Comparison of ENCODE assay signal across 13 cellular contexts in the genomic region with DNA sequence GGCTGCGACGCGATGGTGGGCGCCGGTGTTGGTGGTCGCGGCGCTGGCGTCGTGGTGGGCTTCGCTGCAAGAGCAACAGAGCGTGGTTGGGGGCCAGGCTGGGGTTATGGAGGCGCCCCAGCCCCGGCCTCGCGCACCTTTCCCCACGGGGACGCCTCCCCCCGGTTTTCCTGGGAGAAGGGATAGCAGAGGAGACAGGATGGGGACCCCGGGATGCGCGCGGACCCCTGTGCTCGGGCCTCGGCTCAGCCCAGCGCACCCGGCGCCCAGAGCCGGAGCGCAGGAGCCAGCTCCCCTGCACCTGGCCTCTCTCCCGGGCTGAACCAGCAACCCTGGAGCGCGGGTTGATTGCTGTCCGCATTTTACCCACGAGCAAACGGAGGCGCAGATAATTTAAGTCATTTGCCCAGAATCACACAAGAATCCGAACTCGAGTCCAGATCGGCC. TPM values are rescaled to one million over a fixed set of nuclear protein-coding genes. Genes with fewer than 3 reads are reported as not detected.
A peak's percentile ranks its signal among the peaks of the same experiment; 100 is the strongest.
DNase-seq lines count a peak whose midpoint lies in the region; ATAC-seq and TF ChIP-seq lines count a peak whose summit lies in the region.
"Had no signal": no experiment of that assay in that cellular context is flagged by ENCODE, and none has a peak within 500 bp of the region (broad histone marks: within the 10 kb centered on the region; RNA-seq: fewer than 3 reads in every experiment).

No MANE protein-coding gene starts in this region.

- in situ Hi-C loops in GM23248 (cut with MboI) = no loop called here

- H2AFZ ChIP-seq in GM23248 = no peak overlapping the region

- H3K9ac ChIP-seq in GM23248 = no peak overlapping the region

- H3K36me3 Mint-ChIP-seq in T-helper 2 cell treated with Interferon-gamma antibody and Interleukin-4, amounts not matched to agents 5 μg/mL and 100 μg/mL, for 36 hours (ENCODE audit: low read depth) = peaks cover 12% of the 10 kb centered on the region
- H3K36me3 Mint-ChIP-seq in activated B cell treated with CpG ODN at 0.5 μM for 24 hours (ENCODE audit: low read depth) = no peaks in the 10 kb centered on the region
- H3K36me3 Mint-ChIP-seq in stimulated activated effector memory CD8-positive, alpha-beta T cell treated with anti-CD3 and anti-CD28 coated beads, Interleukin-12 subunit alpha, Interleukin-12 subunit beta, amount 100 ng/mL, for 72 hours = peaks cover 75% of the 10 kb centered on the region

- no peak overlapping the region for H3K4me2 ChIP-seq in GM23248 (ENCODE audit: unreplicated experiment)

- peaks cover 2% of the 10 kb centered on the region for H3K9me3 Mint-ChIP-seq in T-helper 2 cell treated with Interferon-gamma antibody and Interleukin-4, amounts not matched to agents 5 μg/mL and 100 μg/mL, for 36 hours
- H3K9me3 Mint-ChIP-seq in activated B cell treated with CpG ODN at 0.5 μM for 24 hours = peaks cover under 1% of the 10 kb centered on the region
- H3K9me3 Mint-ChIP-seq in stimulated activated effector memory CD8-positive, alpha-beta T cell treated with anti-CD3 and anti-CD28 coated beads, Interleukin-12 subunit alpha, Interleukin-12 subunit beta, amount 100 ng/mL, for 72 hours = no peaks in the 10 kb centered on the region

- H3K9me3 ChIP-seq in iPS DF 6.9 (ENCODE audit: control insufficient read depth, insufficient read depth, low read length) (no peaks in the 10 kb centered on the region), GM23248 (ENCODE audit: low read depth) (no peaks in the 10 kb centered on the region)
- H3K9me3 ChIP-seq: tibial nerve had no signal

- H3F3A ChIP-seq in GM23248 (ENCODE audit: insufficient read depth) = no peaks in the 10 kb centered on the region

- TF ChIP-seq CTCF in activated B cell treated with CpG ODN at 0.5 μM for 24 hours (IDR thresholded peaks at IDR 0.05) = no peak

- intact Hi-C loops in activated B cell treated with CpG ODN at 0.5 μM for 24 hours (cut with micrococcal nuclease) = no loop called here

- H3K4me1 Mint-ChIP-seq in T-helper 2 cell treated with Interferon-gamma antibody and Interleukin-4, amounts not matched to agents 5 μg/mL and 100 μg/mL, for 36 hours (ENCODE audit: low read depth) = peaks cover 35% of the 10 kb centered on the region
- H3K4me1 Mint-ChIP-seq in activated B cell treated with CpG ODN at 0.5 μM for 24 hours = peaks cover 24% of the 10 kb centered on the region
- peaks cover 69% of the 10 kb centered on the region for H3K4me1 Mint-ChIP-seq in stimulated activated effector memory CD8-positive, alpha-beta T cell treated with anti-CD3 and anti-CD28 coated beads, Interleukin-12 subunit alpha, Interleukin-12 subunit beta, amount 100 ng/mL, for 72 hours

- H3K4me3 ChIP-seq in iPS DF 6.9 (ENCODE audit: low read length) = peak overlapping the region; percentile 8; the same call in 1 of the 2 replicates
- H3K4me3 ChIP-seq in GM23248 = no peak overlapping the region

- peak overlapping the region; percentile 81 for H3K4me3 Mint-ChIP-seq in T-helper 2 cell treated with Interferon-gamma antibody and Interleukin-4, amounts not matched to agents 5 μg/mL and 100 μg/mL, for 36 hours
- H3K4me3 Mint-ChIP-seq in activated B cell treated with CpG ODN at 0.5 μM for 24 hours = peak overlapping the region; percentile 64
- H3K4me3 Mint-ChIP-seq in stimulated activated effector memory CD8-positive, alpha-beta T cell treated with anti-CD3 and anti-CD28 coated beads, Interleukin-12 subunit alpha, Interleukin-12 subunit beta, amount 100 ng/mL, for 72 hours = peak overlapping the region; percentile 83

- H4K20me1 ChIP-seq in GM23248 (ENCODE audit: insufficient read depth) = no peaks in the 10 kb centered on the region

- peaks cover 68% of the 10 kb centered on the region for H3K27me3 Mint-ChIP-seq in T-helper 2 cell treated with Interferon-gamma antibody and Interleukin-4, amounts not matched to agents 5 μg/mL and 100 μg/mL, for 36 hours (ENCODE audit: low read depth)
- peaks cover 45% of the 10 kb centered on the region for H3K27me3 Mint-ChIP-seq in activated B cell treated with CpG ODN at 0.5 μM for 24 hours

- H3K27ac ChIP-seq in iPS DF 6.9 (ENCODE audit: low read length) = no peak overlapping the region
- H3K27ac ChIP-seq in GM23248 = no peak overlapping the region

- peaks cover 36% of the 10 kb centered on the region for H3K27me3 ChIP-seq in iPS DF 6.9 (ENCODE audit: control insufficient read depth, insufficient read depth, low read length)
- peaks cover 68% of the 10 kb centered on the region for H3K27me3 ChIP-seq in GM23248 (replicated peaks; ENCODE audit: insufficient read depth)

- H3K27ac Mint-ChIP-seq in T-helper 2 cell treated with Interferon-gamma antibody and Interleukin-4, amounts not matched to agents 5 μg/mL and 100 μg/mL, for 36 hours = no peak overlapping the region
- no peak overlapping the region for H3K27ac Mint-ChIP-seq in activated B cell treated with CpG ODN at 0.5 μM for 24 hours
- peak overlapping the region; percentile 88 for H3K27ac Mint-ChIP-seq in stimulated activated effector memory CD8-positive, alpha-beta T cell treated with anti-CD3 and anti-CD28 coated beads, Interleukin-12 subunit alpha, Interleukin-12 subunit beta, amount 100 ng/mL, for 72 hours

- no peaks in the 10 kb centered on the region for H3K79me2 ChIP-seq in GM23248 (ENCODE audit: insufficient read depth)

- DNase-seq in T-helper 2 cell treated with Interferon-gamma antibody and Interleukin-4, amounts not matched to agents 5 μg/mL and 100 μg/mL, for 36 hours (ENCODE audit: low spot score) = no peak
- DNase-seq in T-helper 2 cell = no peak
- no peak for DNase-seq in activated B cell treated with CpG ODN at 0.5 μM for 24 hours
- no peak for DNase-seq in iPS DF 6.9 (ENCODE audit: low read depth, low spot score)
- DNase-seq in stimulated activated effector memory CD8-positive, alpha-beta T cell treated with anti-CD3 and anti-CD28 coated beads, Interleukin-12 subunit alpha, Interleukin-12 subunit beta, amount 100 ng/mL, for 72 hours (ENCODE audit: low spot score in 2 of 2) = no peak
- no peak for DNase-seq in GM23248
- no peak for DNase-seq in AG08395 (ENCODE audit: low spot score)
- DNase-seq: ACHN; activated CD4-positive, CD25-positive, alpha-beta regulatory T cell had no signal

- H3K4me1 ChIP-seq in iPS DF 6.9 (ENCODE audit: control insufficient read depth, insufficient read depth, low read length) (no peaks in the 10 kb centered on the region), GM23248 (ENCODE audit: insufficient read depth) (no peaks in the 10 kb centered on the region)

- ATAC-seq in activated B cell treated with CpG ODN at 0.5 μM for 24 hours (ENCODE audit: low read depth) (no peak), HG03460 (IDR thresholded peaks at IDR 0.05; ENCODE audit: unreplicated experiment) (no peak)
- ATAC-seq in stimulated activated effector memory CD8-positive, alpha-beta T cell treated with anti-CD3 and anti-CD28 coated beads, Interleukin-12 subunit alpha, Interleukin-12 subunit beta, amount 100 ng/mL, for 72 hours = no peak

- no CpG with 5 or more reads among the region's 40 CpGs for WGBS in iPS DF 6.9 (ENCODE audit: insufficient coverage, insufficient read length)
- 5 to 7% methylated on average over 29 to 32 of the region's 40 CpGs for WGBS in GM23248 (ENCODE audit: low coverage in 1 of 2, low lambda C conversion rate in 2 of 2, missing lambda C conversion rate in 2 of 2), 2 experiments

- no peaks in the 10 kb centered on the region for H3K9me2 ChIP-seq in GM23248 (ENCODE audit: insufficient read depth)

- H3K36me3 ChIP-seq in iPS DF 6.9 (ENCODE audit: control insufficient read depth, insufficient read depth, low read length) (no peaks in the 10 kb centered on the region), GM23248 (ENCODE audit: low read depth) (no peaks in the 10 kb centered on the region)
- H3K36me3 ChIP-seq: tibial nerve had no signal

- CTCF ChIA-PET in activated B cell treated with CpG ODN at 0.5 μM for 24 hours (lab: Charles Lee) = no interaction called here

- POLR2A ChIA-PET in activated B cell treated with CpG ODN at 0.5 μM for 24 hours (lab: Charles Lee) = no interaction called here

RNA-seq across cellular contexts. Expression of gene CD8A, which starts 1.0 kb away (rescaled TPM):
- total RNA-seq in activated B cell treated with CpG ODN at 0.5 μM for 24 hours = 0.18 and 0.24 TPM in 2 replicates
- 0.86 TPM in 1 of 2 replicates, not detected in the other for total RNA-seq in GM23248 (2014; rRNA removed; shearing (Covaris generic))
- polyA plus RNA-seq in GM23248 (2016; fragmentation: Nextera tagmentation; extraction: Ambion mirVana) = not detected in 2 replicates
- total RNA-seq: H4, osteocyte had no signal
